1 cellular context compared by ENCODE assay signal in the genomic region with DNA sequence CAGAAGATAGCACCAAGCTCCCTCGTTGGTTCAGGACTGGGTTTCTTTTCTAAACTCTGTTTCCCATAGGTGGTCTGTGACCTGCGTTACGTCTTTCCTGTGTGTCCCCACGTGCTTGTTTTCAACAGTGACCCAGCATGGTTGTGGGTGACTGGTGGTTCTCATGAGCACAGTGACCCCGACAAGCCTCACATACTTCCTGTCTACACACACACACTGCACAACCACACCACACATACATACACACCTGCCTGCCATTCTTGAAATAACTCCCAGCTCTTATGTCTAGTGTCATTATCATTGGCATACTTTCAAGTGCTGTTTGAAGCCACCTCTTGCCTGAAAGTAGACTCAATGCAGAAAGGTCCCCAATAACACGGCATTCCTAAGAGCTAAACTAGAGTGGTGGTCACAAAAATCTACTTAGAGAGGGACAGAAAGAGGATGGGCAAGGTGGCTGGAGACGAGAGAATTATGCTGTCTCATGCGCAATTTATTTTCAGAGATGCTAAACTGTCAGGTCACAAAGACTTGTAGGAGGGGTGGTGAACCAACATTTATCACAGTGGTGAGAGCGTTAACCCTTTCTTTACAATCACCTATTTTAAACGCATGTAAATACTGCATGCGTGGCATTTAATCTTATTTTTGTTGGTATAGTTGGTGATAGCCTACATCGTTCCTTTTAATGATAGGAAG.
TF ChIP-seq lines count a peak whose summit lies in the region.

No MANE protein-coding gene starts in this region.

TF ChIP-seq in IMR-90, 13 proteins besides CTCF, POLR2A, EP300 and RAD21 (continued from another document):
- TF ChIP-seq, protein P1, sequence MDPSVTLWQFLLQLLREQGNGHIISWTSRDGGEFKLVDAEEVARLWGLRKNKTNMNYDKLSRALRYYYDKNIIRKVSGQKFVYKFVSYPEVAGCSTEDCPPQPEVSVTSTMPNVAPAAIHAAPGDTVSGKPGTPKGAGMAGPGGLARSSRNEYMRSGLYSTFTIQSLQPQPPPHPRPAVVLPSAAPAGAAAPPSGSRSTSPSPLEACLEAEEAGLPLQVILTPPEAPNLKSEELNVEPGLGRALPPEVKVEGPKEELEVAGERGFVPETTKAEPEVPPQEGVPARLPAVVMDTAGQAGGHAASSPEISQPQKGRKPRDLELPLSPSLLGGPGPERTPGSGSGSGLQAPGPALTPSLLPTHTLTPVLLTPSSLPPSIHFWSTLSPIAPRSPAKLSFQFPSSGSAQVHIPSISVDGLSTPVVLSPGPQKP (IDR thresholded peaks at IDR 0.05; ENCODE audit: borderline replicate concordance, low read depth, low read length) = no peak
- TF ChIP-seq MAZ (IDR thresholded peaks at IDR 0.05; ENCODE audit: borderline replicate concordance, low read depth, low read length) (no peak), NFE2L2 (IDR thresholded peaks at IDR 0.05; ENCODE audit: low read depth, low read length) (no peak), RFX5 (IDR thresholded peaks at IDR 0.05; ENCODE audit: low read depth, low read length) (no peak), CHD1 (IDR thresholded peaks at IDR 0.05; ENCODE audit: low read depth, low read length) (no peak), RCOR1 (IDR thresholded peaks at IDR 0.05; ENCODE audit: insufficient replicate concordance, low read length) (no peak)
